In the genomic region with DNA sequence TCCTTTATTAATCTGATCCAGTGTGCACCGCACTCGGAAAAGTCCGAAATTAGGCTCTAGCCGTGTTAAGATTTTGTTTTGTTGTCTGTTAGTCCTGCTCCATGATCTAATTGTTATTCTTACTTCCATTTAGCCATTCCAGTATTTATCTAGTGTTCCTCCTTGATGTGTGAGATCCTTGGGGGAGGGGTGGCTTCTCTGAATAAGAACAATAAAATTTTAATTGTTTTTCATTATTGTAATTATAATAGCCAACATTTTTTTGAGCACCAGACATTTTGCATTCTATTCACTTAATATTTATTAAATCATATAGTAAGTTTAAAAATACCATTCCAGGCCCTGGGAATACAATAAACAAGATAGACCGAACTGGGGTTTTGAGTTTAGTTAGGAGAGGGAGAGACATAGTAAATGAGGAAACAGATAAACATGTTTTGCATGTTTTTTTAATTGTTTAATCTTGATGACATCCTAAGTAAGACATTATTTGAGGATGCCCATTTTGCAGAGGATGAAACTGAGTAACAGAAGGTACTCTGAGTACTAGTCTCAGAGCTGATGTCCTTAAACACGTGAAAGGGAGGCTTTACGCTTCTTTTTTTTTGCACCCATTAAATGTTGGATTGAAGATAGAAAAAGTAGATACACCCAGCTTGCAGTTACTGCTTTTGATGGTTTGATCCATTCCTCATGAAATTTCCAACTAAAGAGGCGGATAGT, we compare ENCODE assay signal across 8 cellular contexts. TPM values are rescaled to one million over a fixed set of nuclear protein-coding genes. Genes with fewer than 3 reads are reported as not detected.
DNase-seq lines count a peak whose midpoint lies in the region; ATAC-seq and TF ChIP-seq lines count a peak whose summit lies in the region.

No MANE protein-coding gene starts in this region.

- no peaks in the 10 kb centered on the region for H3K9me3 Mint-ChIP-seq in natural killer cell treated with Interleukin-12 subunit alpha and Interleukin-12 subunit beta and Interleukin-15 and Interleukin-18, amount 100 ng/mL, for 72 hours

- H3K27ac ChIP-seq in C4-2B (peak overlapping the region; percentile 78), coronary artery (peak overlapping the region; percentile 94 to 99)

- H3K36me3 Mint-ChIP-seq in natural killer cell treated with Interleukin-12 subunit alpha and Interleukin-12 subunit beta and Interleukin-15 and Interleukin-18, amount 100 ng/mL, for 72 hours: no peaks in the 10 kb centered on the region

- TF ChIP-seq CTCF in C4-2B (conservative IDR thresholded peaks at IDR 0.05) (no peak), LNCaP clone FGC (IDR thresholded peaks at IDR 0.05; ENCODE audit: control insufficient read depth, extremely low read depth, insufficient read depth) (no peak), coronary artery (IDR thresholded peaks at IDR 0.05) (no peak)

- peaks cover 3 to 11% of the 10 kb centered on the region in 2 donors for H3K4me1 Mint-ChIP-seq in natural killer cell treated with Interleukin-12 subunit alpha and Interleukin-12 subunit beta and Interleukin-15 and Interleukin-18, amount 100 ng/mL, for 72 hours (ENCODE audit: low read depth in 2 of 2)

- H3K4me3 ChIP-seq in LNCaP clone FGC (ENCODE audit: low read depth, low read length) (peak overlapping the region; percentile 94), coronary artery (peak overlapping the region; percentile 92)

- peak overlapping the region; percentile 26 to 67 for H3K27ac Mint-ChIP-seq in natural killer cell treated with Interleukin-12 subunit alpha and Interleukin-12 subunit beta and Interleukin-15 and Interleukin-18, amount 100 ng/mL, for 72 hours

- ATAC-seq in natural killer cell treated with Interleukin-12 subunit alpha and Interleukin-12 subunit beta and Interleukin-15 and Interleukin-18, amount 100 ng/mL, for 72 hours: no peak

- DNase-seq in LNCaP clone FGC (ENCODE audit: low read depth): no peak
- no peak for DNase-seq in coronary artery (ENCODE audit: low spot score)
- no peak for DNase-seq in natural killer cell treated with Interleukin-12 subunit alpha and Interleukin-12 subunit beta and Interleukin-15 and Interleukin-18, amount 100 ng/mL, for 72 hours (ENCODE audit: low spot score)
- no peak for DNase-seq in NCI-H345 treated with DMSO at 0.1 percent for 48 hours (lab: John Stamatoyannopoulos, UW; ENCODE audit: unreplicated experiment)
- no peak for DNase-seq in SHP77 treated with DMSO at 0.1 percent for 48 hours (lab: John Stamatoyannopoulos, UW)
- DNase-seq in NCI-H187 (lab: John Stamatoyannopoulos, UW): no peak
- no peak for DNase-seq in NCI-H1436 (lab: John Stamatoyannopoulos, UW)

- H3K4me3 Mint-ChIP-seq in natural killer cell treated with Interleukin-12 subunit alpha and Interleukin-12 subunit beta and Interleukin-15 and Interleukin-18, amount 100 ng/mL, for 72 hours: peak overlapping the region; percentile 87

- no peaks in the 10 kb centered on the region for H3K27me3 Mint-ChIP-seq in natural killer cell treated with Interleukin-12 subunit alpha and Interleukin-12 subunit beta and Interleukin-15 and Interleukin-18, amount 100 ng/mL, for 72 hours

RNA-seq across cellular contexts. Expression of gene CBFA2T2, which starts 1.2 kb away (rescaled TPM):
- 10 to 100 TPM; 11.6 to 12.2 TPM for total RNA-seq in natural killer cell treated with Interleukin-12 subunit alpha and Interleukin-12 subunit beta and Interleukin-15 and Interleukin-18, amount 100 ng/mL, for 72 hours

RNA-seq across cellular contexts. Expression of gene SNTA1, which starts 47.5 kb away (rescaled TPM):
- 1 to 10 TPM; 1.1 to 1.5 TPM for total RNA-seq in natural killer cell treated with Interleukin-12 subunit alpha and Interleukin-12 subunit beta and Interleukin-15 and Interleukin-18, amount 100 ng/mL, for 72 hours
